29 cellular contexts compared by ENCODE assay signal in genomic region chr1:190104959-190105358, GRCh38.
"Had no signal": no experiment of that assay in that cellular context is flagged by ENCODE, and none has a peak within 500 bp of the region (broad histone marks: within the 10 kb centered on the region; RNA-seq: fewer than 3 reads in every experiment).

No MANE protein-coding gene starts in this region.

- H3K9me3 ChIP-seq: gastroesophageal sphincter, heart right ventricle, suprapubic skin, transverse colon, upper lobe of right lung, uterus had no signal

- H3K36me3 Mint-ChIP-seq: memory B cell; naive thymus-derived CD8-positive, alpha-beta T cell had no signal

- H3K36me3 ChIP-seq: gastroesophageal sphincter, heart right ventricle, suprapubic skin, transverse colon, upper lobe of right lung, uterus had no signal

- H3K9ac ChIP-seq: parathyroid adenoma had no signal

- H3K27me3 ChIP-seq: gastroesophageal sphincter, heart right ventricle, suprapubic skin, transverse colon, upper lobe of right lung, uterus had no signal

- DNase-seq: effector CD8-positive, alpha-beta T cell; endodermal cell; foreskin fibroblast; heart right ventricle; midbrain; naive thymus-derived CD8-positive, alpha-beta T cell; nephron progenitor cell; occipital lobe; stimulated activated CD4-positive, alpha-beta T cell treated with anti-CD3 and anti-CD28 coated beads, Interleukin-12 subunit alpha, Interleukin-12 subunit beta, amount 100 ng/mL, for 4 hours; stimulated activated CD4-positive, alpha-beta T cell treated with anti-CD3 and anti-CD28 coated beads, Interleukin-1b, Interleukin-23, amount 100 ng/mL, for 48 hours; stimulated activated CD4-positive, alpha-beta T cell treated with anti-CD3 and anti-CD28 coated beads, Interleukin-4, amount 100 ng/mL, for 1 hour; stimulated activated CD8-positive, alpha-beta memory T cell treated with anti-CD3 and anti-CD28 coated beads, Interleukin-4, amount 100 ng/mL, for 48 hours; stimulated activated naive CD4-positive, alpha-beta T cell; stimulated activated naive CD8-positive, alpha-beta T cell treated with anti-CD3 and anti-CD28 coated beads, Interleukin-15, amount 100 ng/mL, for 72 hours; transverse colon; upper lobe of right lung; uterus had no signal

- H3K4me1 ChIP-seq: gastroesophageal sphincter, heart right ventricle, parathyroid adenoma, suprapubic skin, transverse colon, upper lobe of right lung, uterus had no signal

- H3K4me3 ChIP-seq: gastroesophageal sphincter, heart right ventricle, lung, smooth muscle cell, suprapubic skin, transverse colon, upper lobe of right lung, uterus had no signal

- H3K4me3 Mint-ChIP-seq: dendritic cell treated with granulocyte-macrophage colony-stimulating factor and Interleukin-4, amounts not matched to agents 40 ng/mL and 50 ng/mL, for 4 days; endodermal cell; memory B cell; naive thymus-derived CD8-positive, alpha-beta T cell; nephron progenitor cell; stimulated activated naive CD8-positive, alpha-beta T cell treated with anti-CD3 and anti-CD28 coated beads, Interleukin-15, amount 100 ng/mL, for 72 hours had no signal

- H3K27ac ChIP-seq: epithelial cell of prostate, gastroesophageal sphincter, heart right ventricle, parathyroid adenoma, suprapubic skin, transverse colon, upper lobe of right lung, uterus had no signal

- H2AFZ ChIP-seq: parathyroid adenoma had no signal

- ATAC-seq: esophagus mucosa; gastroesophageal sphincter; heart right ventricle; left lobe of liver; naive thymus-derived CD8-positive, alpha-beta T cell; sciatic nerve; stimulated activated naive CD8-positive, alpha-beta T cell treated with anti-CD3 and anti-CD28 coated beads, Interleukin-15, amount 100 ng/mL, for 72 hours; upper lobe of right lung had no signal

- H3K27ac Mint-ChIP-seq: dendritic cell treated with granulocyte-macrophage colony-stimulating factor and Interleukin-4, amounts not matched to agents 40 ng/mL and 50 ng/mL, for 4 days; endodermal cell; memory B cell; naive thymus-derived CD8-positive, alpha-beta T cell; nephron progenitor cell; progenitor cell of endocrine pancreas; stimulated activated naive CD8-positive, alpha-beta T cell treated with anti-CD3 and anti-CD28 coated beads, Interleukin-15, amount 100 ng/mL, for 72 hours had no signal

- H3K9me3 Mint-ChIP-seq: dendritic cell treated with granulocyte-macrophage colony-stimulating factor and Interleukin-4, amounts not matched to agents 40 ng/mL and 50 ng/mL, for 4 days; endodermal cell; nephron progenitor cell; stimulated activated naive CD8-positive, alpha-beta T cell treated with anti-CD3 and anti-CD28 coated beads, Interleukin-15, amount 100 ng/mL, for 72 hours had no signal

- H3K79me2 ChIP-seq: parathyroid adenoma had no signal

- H3K4me1 Mint-ChIP-seq: endodermal cell; memory B cell; naive thymus-derived CD8-positive, alpha-beta T cell; nephron progenitor cell; stimulated activated naive CD8-positive, alpha-beta T cell treated with anti-CD3 and anti-CD28 coated beads, Interleukin-15, amount 100 ng/mL, for 72 hours had no signal

- H3K27me3 Mint-ChIP-seq: dendritic cell treated with granulocyte-macrophage colony-stimulating factor and Interleukin-4, amounts not matched to agents 40 ng/mL and 50 ng/mL, for 4 days; memory B cell; naive thymus-derived CD8-positive, alpha-beta T cell; progenitor cell of endocrine pancreas; stimulated activated naive CD8-positive, alpha-beta T cell treated with anti-CD3 and anti-CD28 coated beads, Interleukin-15, amount 100 ng/mL, for 72 hours had no signal

- H3K4me2 ChIP-seq: smooth muscle cell had no signal
